ENCODE assay signal across 8 cellular contexts in genomic region chr1:27858072-27858948, GRCh38. TPM values are rescaled to one million over a fixed set of nuclear protein-coding genes. Genes with fewer than 3 reads are reported as not detected.
DNase-seq lines count a peak whose midpoint lies in the region; ATAC-seq and TF ChIP-seq lines count a peak whose summit lies in the region.

No MANE protein-coding gene starts in this region.

- peak; percentile 64 for ATAC-seq in HG02981 (IDR thresholded peaks at IDR 0.05; ENCODE audit: unreplicated experiment)
- ATAC-seq in HG02884 (IDR thresholded peaks at IDR 0.05; ENCODE audit: unreplicated experiment), result no peak

- TF ChIP-seq CTCF in cardiac fibroblast (IDR thresholded peaks at IDR 0.05; ENCODE audit: low read depth, low read length) (peak; percentile 98), kidney epithelial cell (IDR thresholded peaks at IDR 0.05; ENCODE audit: insufficient read depth, low read length, poor library complexity, severe bottlenecking) (peak; percentile 99)

- no peaks in the 10 kb centered on the region for H3K36me3 ChIP-seq in kidney epithelial cell (ENCODE audit: control insufficient read depth, insufficient read depth, low read length)

- peak overlapping the region in 1 of 2 donors; percentile 26 for H3K4me3 ChIP-seq in cardiac fibroblast (replicated peaks in 1 of 2; ENCODE audit: low read depth in 2 of 2, low read length in 2 of 2)
- no peak overlapping the region for H3K4me3 ChIP-seq in kidney epithelial cell (ENCODE audit: low read depth, low read length)

- DNase-seq in EH (ENCODE audit: low read depth) (peak; percentile 84), NCI-H226 (peak; percentile 72), cardiac fibroblast (ENCODE audit: low read depth in 2 of 2) (peak; percentile 90 to 91), kidney epithelial cell (ENCODE audit: low read depth) (no peak)
- DNase-seq in activated CD4-positive, CD25-positive, alpha-beta regulatory T cell (lab: John Stamatoyannopoulos, UW), result peak; percentile 59 to 77 (median 69)
- peak; percentile 78 to 86 for DNase-seq in stimulated activated CD4-positive, alpha-beta T cell treated with anti-CD3 and anti-CD28 coated beads, Interleukin-1b, Interleukin-23, amount 100 ng/mL, for 4 hours (ENCODE audit: low read depth in 2 of 2)

- no peaks in the 10 kb centered on the region for H3K27me3 ChIP-seq in kidney epithelial cell (ENCODE audit: control insufficient read depth, insufficient read depth, low read length)

RNA-seq across cellular contexts. Expression of gene THEMIS2, which starts 14.0 kb away (rescaled TPM):
- 22.6 and 23.4 TPM in 2 replicates for total RNA-seq in kidney epithelial cell

RNA-seq across cellular contexts. Expression of gene PPP1R8, which starts 27.7 kb away (rescaled TPM):
- total RNA-seq in kidney epithelial cell, result 46.1 and 53.1 TPM in 2 replicates

RNA-seq across cellular contexts. Expression of gene RPA2, which starts 56.1 kb away (rescaled TPM):
- total RNA-seq in kidney epithelial cell, result 21.8 and 27.2 TPM in 2 replicates
